ENCODE assay signal across 15 cellular contexts in the genomic region with DNA sequence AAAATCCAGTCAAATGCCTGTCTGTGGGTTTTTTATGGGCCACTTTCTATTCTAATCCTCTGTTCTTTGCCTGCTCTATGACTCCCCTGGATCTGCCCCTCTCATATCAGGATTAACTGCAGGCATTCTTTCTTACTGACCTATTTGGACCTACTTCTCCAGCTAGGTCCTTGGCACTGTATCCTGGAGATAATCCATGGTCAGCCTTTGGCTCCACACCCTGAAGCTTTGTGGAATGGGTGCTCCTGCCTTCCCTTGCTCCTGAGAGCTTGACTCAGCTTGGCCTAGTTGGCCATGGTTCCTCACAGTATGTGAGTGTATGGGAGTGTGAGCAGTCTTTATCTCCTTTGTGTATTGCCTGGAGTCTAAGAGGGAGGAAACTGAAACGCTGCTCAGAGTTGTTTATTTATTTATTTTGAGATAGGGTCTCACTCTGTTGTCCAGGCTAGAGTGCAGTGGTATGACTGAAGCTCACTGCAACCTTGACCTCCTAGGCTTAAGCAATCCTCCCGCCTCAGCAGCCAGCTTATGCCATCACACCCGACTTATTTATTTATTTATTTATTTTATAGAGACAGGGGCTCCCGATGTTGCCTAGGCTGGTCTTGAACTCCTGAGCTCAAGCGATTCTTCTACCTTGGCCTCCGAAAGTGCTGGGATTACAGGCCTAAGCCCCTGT. TPM values are rescaled to one million over a fixed set of nuclear protein-coding genes. Genes with fewer than 3 reads are reported as not detected.
DNase-seq lines count a peak whose midpoint lies in the region; ATAC-seq and TF ChIP-seq lines count a peak whose summit lies in the region.
"Had no signal": no experiment of that assay in that cellular context is flagged by ENCODE, and none has a peak within 500 bp of the region (broad histone marks: within the 10 kb centered on the region; RNA-seq: fewer than 3 reads in every experiment).

No MANE protein-coding gene starts in this region.

- H3K4me1 ChIP-seq in A673 (ENCODE audit: insufficient read depth, low read length, poor library complexity, severe bottlenecking) (peaks cover 7% of the 10 kb centered on the region), HEK293 (ENCODE audit: control insufficient read depth, insufficient read depth, low read length) (peaks cover 4% of the 10 kb centered on the region; the same call in 1 of the 2 replicates)
- H3K4me1 ChIP-seq in CD4-positive, alpha-beta memory T cell (ENCODE audit: insufficient read depth, low read length), result no peaks in the 10 kb centered on the region
- H3K4me1 ChIP-seq: BLaER1 had no signal

- intact Hi-C loops in A673 (cut with micrococcal nuclease; ENCODE audit: unreplicated experiment), result no loop called here
- intact Hi-C loops in CD4-positive, alpha-beta memory T cell (cut with micrococcal nuclease), result no loop called here

- H3K4me1 Mint-ChIP-seq in nephron, result peaks cover 14% of the 10 kb centered on the region
- H3K4me1 Mint-ChIP-seq in CD4-positive, alpha-beta memory T cell, result no peaks in the 10 kb centered on the region

- H3K4me3 Mint-ChIP-seq in nephron, result no peak overlapping the region
- no peak overlapping the region for H3K4me3 Mint-ChIP-seq in CD4-positive, alpha-beta memory T cell
- H3K4me3 Mint-ChIP-seq: activated naive CD8-positive, alpha-beta T cell treated with anti-CD3 and anti-CD28 coated beads, Interleukin-2, amount 10 ng/mL, durations not matched to agents 7 days and 5 days had no signal

- POLR2A ChIA-PET in A673 (lab: Charles Lee; ENCODE audit: low non-redundant PET), result interaction anchor here (0.6 kb wide), 1 partner anchor 28 kb away, joined by 6 read pairs; no protein-coding TSS in a partner anchor
- POLR2A ChIA-PET in HEK293 (lab: Yijun Ruan, JAX), result no interaction called here
- POLR2A ChIA-PET in CD4-positive, alpha-beta memory T cell (lab: Charles Lee; ENCODE audit: partially characterized antibody), result no interaction called here

- H3K27ac ChIP-seq in A673 (ENCODE audit: low read depth, low read length, poor library complexity, severe bottlenecking) (peak overlapping the region; percentile 34), HEK293 (ENCODE audit: extremely low read depth, low read depth, low read length) (no peak overlapping the region), epithelial cell of prostate (peak overlapping the region; percentile 67)
- no peak overlapping the region for H3K27ac ChIP-seq in CD4-positive, alpha-beta memory T cell (ENCODE audit: low read depth, low read length)
- H3K27ac ChIP-seq: BLaER1 had no signal

- BruUV-seq in A673 (replicated peaks; lab: Mats Ljungman, UMichigan), result no TSS peak

- H3K9me3 Mint-ChIP-seq in nephron, result peaks cover 6% of the 10 kb centered on the region
- H3K9me3 Mint-ChIP-seq in CD4-positive, alpha-beta memory T cell, result peaks cover 3 to 20% (median 15%) of the 10 kb centered on the region in 8 donors

- DNase-seq in A673 (ENCODE audit: low spot score) (no peak), epithelial cell of prostate (ENCODE audit: low read depth, low spot score) (no peak), NCI-H2171 (lab: John Stamatoyannopoulos, UW) (no peak), NCI-H2029 treated with DMSO at 0.1 percent for 48 hours (lab: John Stamatoyannopoulos, UW) (no peak)
- DNase-seq in CD4-positive, alpha-beta memory T cell, result no peak
- DNase-seq: activated naive CD8-positive, alpha-beta T cell treated with anti-CD3 and anti-CD28 coated beads, Interleukin-2, amount 10 ng/mL, durations not matched to agents 7 days and 5 days; GOT3; mesendoderm; stimulated activated CD4-positive, alpha-beta T cell treated with anti-CD3 and anti-CD28 coated beads, Interleukin-1b, Interleukin-23, amount 100 ng/mL, for 48 hours; stimulated activated CD8-positive, alpha-beta memory T cell treated with anti-CD3 and anti-CD28 coated beads, Interleukin-4, amount 100 ng/mL, for 48 hours had no signal

- H3K36me3 Mint-ChIP-seq in nephron (ENCODE audit: low read depth), result no peaks in the 10 kb centered on the region
- H3K36me3 Mint-ChIP-seq in CD4-positive, alpha-beta memory T cell, result peaks cover 6 to 9% of the 10 kb centered on the region in 2 donors

- no peaks in the 10 kb centered on the region for H3K27me3 Mint-ChIP-seq in nephron (ENCODE audit: low read depth)
- no peaks in the 10 kb centered on the region for H3K27me3 Mint-ChIP-seq in CD4-positive, alpha-beta memory T cell
- H3K27me3 Mint-ChIP-seq: activated naive CD8-positive, alpha-beta T cell treated with anti-CD3 and anti-CD28 coated beads, Interleukin-2, amount 10 ng/mL, durations not matched to agents 7 days and 5 days had no signal

- ATAC-seq in GM21528 (IDR thresholded peaks at IDR 0.05; ENCODE audit: low FRiP score, unreplicated experiment), result no peak
- ATAC-seq: SK-N-SH treated with all-trans-retinoic acid at 6 μM for 48 hours had no signal

- H3K9me3 ChIP-seq in A673 (ENCODE audit: low read depth, low read length, poor library complexity, severe bottlenecking) (no peaks in the 10 kb centered on the region), HEK293 (ENCODE audit: control insufficient read depth, insufficient read depth, low read depth, low read length) (no peaks in the 10 kb centered on the region)
- H3K9me3 ChIP-seq in CD4-positive, alpha-beta memory T cell (ENCODE audit: control insufficient read depth in 1 of 2, low read length in 2 of 2), result peaks cover 0 to 10% of the 10 kb centered on the region in 2 donors

- TF ChIP-seq CTCF in A673 (conservative IDR thresholded peaks at IDR 0.05; ENCODE audit: low read depth, low read length) (no peak), HEK293 (tag by site-specific recombination; IDR thresholded peaks at IDR 0.05) (no peak), nephron (IDR thresholded peaks at IDR 0.05; ENCODE audit: unreplicated experiment in 3 of 3) (no peak)

- CTCF ChIA-PET in A673 (lab: Charles Lee) (no interaction called here), HEK293 (lab: Yijun Ruan, JAX) (interaction anchor here (0.6 to 1.0 kb wide), 2 partner anchors 133 to 254 kb away, joined by 3 read pairs; no protein-coding TSS in a partner anchor)
- CTCF ChIA-PET in CD4-positive, alpha-beta memory T cell (lab: Charles Lee; ENCODE audit: partially characterized antibody), result no interaction called here

- no peaks in the 10 kb centered on the region for H3K27me3 ChIP-seq in A673 (replicated peaks; ENCODE audit: insufficient read depth, low read depth, low read length, poor library complexity)
- no peaks in the 10 kb centered on the region for H3K27me3 ChIP-seq in CD4-positive, alpha-beta memory T cell (ENCODE audit: insufficient read depth, low read length)
- H3K27me3 ChIP-seq: BLaER1 had no signal

- H3K4me3 ChIP-seq in A673 (ENCODE audit: low read depth, low read length, poor library complexity, severe bottlenecking) (no peak overlapping the region), HEK293 (ENCODE audit: low read depth, low read length) (no peak overlapping the region)
- H3K4me3 ChIP-seq in CD4-positive, alpha-beta memory T cell (ENCODE audit: low read length in 2 of 2), result no peak overlapping the region
- H3K4me3 ChIP-seq: BLaER1 had no signal

- peak overlapping the region; percentile 3 to 84 (median 75) for H3K27ac Mint-ChIP-seq in nephron
- H3K27ac Mint-ChIP-seq in CD4-positive, alpha-beta memory T cell, result no peak overlapping the region
- H3K27ac Mint-ChIP-seq: activated naive CD8-positive, alpha-beta T cell treated with anti-CD3 and anti-CD28 coated beads, Interleukin-2, amount 10 ng/mL, durations not matched to agents 7 days and 5 days had no signal

- H3K36me3 ChIP-seq in A673 (ENCODE audit: insufficient read depth, low read length, poor library complexity, severe bottlenecking) (no peaks in the 10 kb centered on the region), HEK293 (ENCODE audit: control insufficient read depth in 2 of 2, insufficient read depth in 1 of 2, low read length in 2 of 2) (no peaks in the 10 kb centered on the region)
- no peaks in the 10 kb centered on the region for H3K36me3 ChIP-seq in CD4-positive, alpha-beta memory T cell (ENCODE audit: insufficient read depth, low read length)
- H3K36me3 ChIP-seq: BLaER1 had no signal

TF ChIP-seq in HEK293, 187 proteins besides CTCF, POLR2A, EP300 and RAD21:
- TF ChIP-seq ZNF121 (tag by site-specific recombination; IDR thresholded peaks at IDR 0.05), result peak; percentile 42; the same call in 1 of the 2 replicates
- TF ChIP-seq ZNF175 (tag by site-specific recombination; IDR thresholded peaks at IDR 0.05), result no peak

RNA-seq across cellular contexts. Expression of gene CDC14A, which starts 28.7 kb away (rescaled TPM):
- 6.8 and 8.5 TPM in 2 replicates for total RNA-seq in A673 (2021)
- total RNA-seq in CD4-positive, alpha-beta memory T cell, result 100 to 1,000 TPM; 108 to 119 TPM
- polyA plus RNA-seq in CD4-positive, alpha-beta memory T cell, result 10 to 100 TPM; 37.7 to 72.3 TPM

RNA-seq across cellular contexts. Expression of gene RTCA, which starts 57.6 kb away (rescaled TPM):
- 45.4 and 57.7 TPM in 2 replicates for total RNA-seq in A673 (2021)
- total RNA-seq in CD4-positive, alpha-beta memory T cell, result 10 to 100 TPM; 39.7 to 41.4 TPM
- polyA plus RNA-seq in CD4-positive, alpha-beta memory T cell, result 10 to 100 TPM; 19.0 to 24.6 TPM

Comparison
In these comparisons a context has a peak if more than half of its experiments do, and no peak if none do; other contexts are left out.
1. H3K27ac ChIP-seq: peak in A673 (single experiment) and epithelial cell of prostate (single experiment); none in HEK293 (single experiment) and CD4-positive, alpha-beta memory T cell (single experiment).
2. H3K27ac Mint-ChIP-seq: peak in nephron (3 of 3); none in CD4-positive, alpha-beta memory T cell (0 of 7).
3. RNA of gene CDC14A, which starts 28.7 kb away (total RNA-seq): 108 to 119 TPM in CD4-positive, alpha-beta memory T cell; 6.8 to 8.5 TPM in A673; every median in the first group is over 10 times any median in the second.